ENCODE assay signal across 6 cellular contexts in the genomic region with DNA sequence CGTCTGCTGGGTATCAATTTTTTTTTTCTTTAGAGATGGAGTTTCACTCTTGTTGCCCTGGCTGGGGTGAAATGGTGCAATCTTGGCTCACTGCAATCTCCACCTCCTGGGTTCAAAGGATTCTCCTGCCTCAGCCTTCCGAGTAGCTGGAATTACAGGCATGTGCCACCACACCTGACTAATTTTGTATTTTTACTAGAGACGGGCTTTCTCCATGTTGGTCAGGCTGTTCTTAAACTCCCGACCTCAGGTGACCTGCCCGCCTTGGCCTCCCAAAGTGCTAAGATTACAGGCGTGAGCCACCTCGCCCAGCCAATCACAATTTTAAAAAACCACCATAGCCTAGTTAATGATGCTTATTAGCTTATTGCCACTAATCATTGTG. TPM values are rescaled to one million over a fixed set of nuclear protein-coding genes. Genes with fewer than 3 reads are reported as not detected.
A peak's percentile ranks its signal among the peaks of the same experiment; 100 is the strongest.
DNase-seq lines count a peak whose midpoint lies in the region; ATAC-seq and TF ChIP-seq lines count a peak whose summit lies in the region.
"Not testable (repeated sequence)": the region's sequence is repeated elsewhere in the genome, so short reads cannot be mapped to it uniquely, and the experiment has no call there.

No MANE protein-coding gene starts in this region.

- H3K27ac Mint-ChIP-seq in T-helper 2 cell treated with Interferon-gamma antibody and Interleukin-4, amounts not matched to agents 5 μg/mL and 100 μg/mL, for 36 hours = peak overlapping the region; percentile 13
- peak overlapping the region; percentile 31 for H3K27ac Mint-ChIP-seq in activated CD8-positive, alpha-beta T cell treated with anti-CD3 and anti-CD28 coated beads, Interleukin-2, amount 10 ng/mL, durations not matched to agents 7 days and 5 days
- peak overlapping the region; percentile 75 for H3K27ac Mint-ChIP-seq in activated T-helper 17 cell treated with anti-CD3 and anti-CD28 coated beads, Interleukin-2, amount 50 U/mL, for 72 hours
- H3K27ac Mint-ChIP-seq in dendritic cell treated with granulocyte-macrophage colony-stimulating factor and Interleukin-4, amounts not matched to agents 40 ng/mL and 50 ng/mL, for 4 days = peak overlapping the region; percentile 94
- H3K27ac Mint-ChIP-seq in progenitor cell of endocrine pancreas = peak overlapping the region; percentile 21
- H3K27ac Mint-ChIP-seq in stimulated activated naive B cell treated with anti-CD40 and anti-IgM and Interleukin-4, amounts not matched to agents 10 μg/mL and 1 μg/mL and 100 μg/mL, for 72 hours = peak overlapping the region; percentile 87

- POLR2A ChIA-PET in activated CD8-positive, alpha-beta T cell treated with anti-CD3 and anti-CD28 coated beads, Interleukin-2, amount 10 ng/mL, durations not matched to agents 7 days and 5 days (lab: Charles Lee) = interaction anchor here (0.6 kb wide), 1 partner anchor 17 kb away, joined by 3 read pairs; no protein-coding TSS in a partner anchor

- CTCF ChIA-PET in activated CD8-positive, alpha-beta T cell treated with anti-CD3 and anti-CD28 coated beads, Interleukin-2, amount 10 ng/mL, durations not matched to agents 7 days and 5 days (lab: Charles Lee) = not testable (repeated sequence)

- H3K4me3 Mint-ChIP-seq in T-helper 2 cell treated with Interferon-gamma antibody and Interleukin-4, amounts not matched to agents 5 μg/mL and 100 μg/mL, for 36 hours; activated CD8-positive, alpha-beta T cell treated with anti-CD3 and anti-CD28 coated beads, Interleukin-2, amount 10 ng/mL, durations not matched to agents 7 days and 5 days; dendritic cell treated with granulocyte-macrophage colony-stimulating factor and Interleukin-4, amounts not matched to agents 40 ng/mL and 50 ng/mL, for 4 days; progenitor cell of endocrine pancreas (ENCODE audit: low read depth); stimulated activated naive B cell treated with anti-CD40 and anti-IgM and Interleukin-4, amounts not matched to agents 10 μg/mL and 1 μg/mL and 100 μg/mL, for 72 hours: not testable (repeated sequence)
- H3K4me3 Mint-ChIP-seq in activated T-helper 17 cell treated with anti-CD3 and anti-CD28 coated beads, Interleukin-2, amount 50 U/mL, for 72 hours = peak overlapping the region; percentile 18

- not testable (repeated sequence) for H3K27me3 Mint-ChIP-seq in T-helper 2 cell treated with Interferon-gamma antibody and Interleukin-4, amounts not matched to agents 5 μg/mL and 100 μg/mL, for 36 hours (ENCODE audit: low read depth); activated CD8-positive, alpha-beta T cell treated with anti-CD3 and anti-CD28 coated beads, Interleukin-2, amount 10 ng/mL, durations not matched to agents 7 days and 5 days (ENCODE audit: low read depth); activated T-helper 17 cell treated with anti-CD3 and anti-CD28 coated beads, Interleukin-2, amount 50 U/mL, for 72 hours; dendritic cell treated with granulocyte-macrophage colony-stimulating factor and Interleukin-4, amounts not matched to agents 40 ng/mL and 50 ng/mL, for 4 days; progenitor cell of endocrine pancreas; stimulated activated naive B cell treated with anti-CD40 and anti-IgM and Interleukin-4, amounts not matched to agents 10 μg/mL and 1 μg/mL and 100 μg/mL, for 72 hours

- not testable (repeated sequence) for ATAC-seq in activated CD8-positive, alpha-beta T cell treated with anti-CD3 and anti-CD28 coated beads, Interleukin-2, amount 10 ng/mL, durations not matched to agents 7 days and 5 days; activated T-helper 17 cell treated with anti-CD3 and anti-CD28 coated beads, Interleukin-2, amount 50 U/mL, for 72 hours (replicated peaks); stimulated activated naive B cell treated with anti-CD40 and anti-IgM and Interleukin-4, amounts not matched to agents 10 μg/mL and 1 μg/mL and 100 μg/mL, for 72 hours (replicated peaks)

- intact Hi-C loops in dendritic cell treated with granulocyte-macrophage colony-stimulating factor and Interleukin-4, amounts not matched to agents 40 ng/mL and 50 ng/mL, for 4 days (cut with micrococcal nuclease) = loop anchor here (5.0 kb wide), 1 partner anchor 36 kb away; no protein-coding TSS in a partner anchor

- not testable (repeated sequence) for DNase-seq in T-helper 2 cell treated with Interferon-gamma antibody and Interleukin-4, amounts not matched to agents 5 μg/mL and 100 μg/mL, for 36 hours (ENCODE audit: low spot score); activated CD8-positive, alpha-beta T cell treated with anti-CD3 and anti-CD28 coated beads, Interleukin-2, amount 10 ng/mL, durations not matched to agents 7 days and 5 days; progenitor cell of endocrine pancreas (ENCODE audit: low spot score, unreplicated experiment); stimulated activated naive B cell treated with anti-CD40 and anti-IgM and Interleukin-4, amounts not matched to agents 10 μg/mL and 1 μg/mL and 100 μg/mL, for 72 hours

- H3K36me3 Mint-ChIP-seq in T-helper 2 cell treated with Interferon-gamma antibody and Interleukin-4, amounts not matched to agents 5 μg/mL and 100 μg/mL, for 36 hours (ENCODE audit: low read depth); activated CD8-positive, alpha-beta T cell treated with anti-CD3 and anti-CD28 coated beads, Interleukin-2, amount 10 ng/mL, durations not matched to agents 7 days and 5 days (ENCODE audit: low read depth); activated T-helper 17 cell treated with anti-CD3 and anti-CD28 coated beads, Interleukin-2, amount 50 U/mL, for 72 hours (ENCODE audit: low read depth); progenitor cell of endocrine pancreas (ENCODE audit: insufficient read depth): not testable (repeated sequence)
- peaks cover 33% of the 10 kb centered on the region for H3K36me3 Mint-ChIP-seq in dendritic cell treated with granulocyte-macrophage colony-stimulating factor and Interleukin-4, amounts not matched to agents 40 ng/mL and 50 ng/mL, for 4 days (ENCODE audit: low read depth)
- peaks cover 10 to 17% of the 10 kb centered on the region in 2 donors for H3K36me3 Mint-ChIP-seq in stimulated activated naive B cell treated with anti-CD40 and anti-IgM and Interleukin-4, amounts not matched to agents 10 μg/mL and 1 μg/mL and 100 μg/mL, for 72 hours

- H3K4me1 Mint-ChIP-seq in T-helper 2 cell treated with Interferon-gamma antibody and Interleukin-4, amounts not matched to agents 5 μg/mL and 100 μg/mL, for 36 hours (ENCODE audit: low read depth) = peaks cover 10% of the 10 kb centered on the region
- H3K4me1 Mint-ChIP-seq in activated CD8-positive, alpha-beta T cell treated with anti-CD3 and anti-CD28 coated beads, Interleukin-2, amount 10 ng/mL, durations not matched to agents 7 days and 5 days (ENCODE audit: low read depth); progenitor cell of endocrine pancreas (ENCODE audit: low read depth): not testable (repeated sequence)
- H3K4me1 Mint-ChIP-seq in activated T-helper 17 cell treated with anti-CD3 and anti-CD28 coated beads, Interleukin-2, amount 50 U/mL, for 72 hours = peaks cover 13% of the 10 kb centered on the region
- H3K4me1 Mint-ChIP-seq in dendritic cell treated with granulocyte-macrophage colony-stimulating factor and Interleukin-4, amounts not matched to agents 40 ng/mL and 50 ng/mL, for 4 days (ENCODE audit: low read depth) = peaks cover 29% of the 10 kb centered on the region
- H3K4me1 Mint-ChIP-seq in stimulated activated naive B cell treated with anti-CD40 and anti-IgM and Interleukin-4, amounts not matched to agents 10 μg/mL and 1 μg/mL and 100 μg/mL, for 72 hours = peaks cover 8 to 16% of the 10 kb centered on the region in 2 donors

- not testable (repeated sequence) for TF ChIP-seq CTCF in progenitor cell of endocrine pancreas (IDR thresholded peaks at IDR 0.05; ENCODE audit: unreplicated experiment)

- H3K9me3 Mint-ChIP-seq in T-helper 2 cell treated with Interferon-gamma antibody and Interleukin-4, amounts not matched to agents 5 μg/mL and 100 μg/mL, for 36 hours; activated CD8-positive, alpha-beta T cell treated with anti-CD3 and anti-CD28 coated beads, Interleukin-2, amount 10 ng/mL, durations not matched to agents 7 days and 5 days (ENCODE audit: insufficient read depth); activated T-helper 17 cell treated with anti-CD3 and anti-CD28 coated beads, Interleukin-2, amount 50 U/mL, for 72 hours; dendritic cell treated with granulocyte-macrophage colony-stimulating factor and Interleukin-4, amounts not matched to agents 40 ng/mL and 50 ng/mL, for 4 days; progenitor cell of endocrine pancreas (ENCODE audit: low read depth); stimulated activated naive B cell treated with anti-CD40 and anti-IgM and Interleukin-4, amounts not matched to agents 10 μg/mL and 1 μg/mL and 100 μg/mL, for 72 hours: not testable (repeated sequence)

RNA-seq across cellular contexts. Expression of gene TMEM248, which starts 42.7 kb away (rescaled TPM):
- 10 to 100 TPM; 80.0 to 91.4 TPM for total RNA-seq in activated CD8-positive, alpha-beta T cell treated with anti-CD3 and anti-CD28 coated beads, Interleukin-2, amount 10 ng/mL, durations not matched to agents 7 days and 5 days
- total RNA-seq in activated T-helper 17 cell treated with anti-CD3 and anti-CD28 coated beads, Interleukin-2, amount 50 U/mL, for 72 hours = 10 to 100 TPM; 67.4 to 85.7 TPM
- total RNA-seq in progenitor cell of endocrine pancreas = 71.8 and 77.2 TPM in 2 replicates

Comparison
In these comparisons a context has a peak if more than half of its experiments do, and no peak if none do; other contexts are left out.
1. H3K27ac Mint-ChIP-seq: peak in every context shown above with its lines; median percentile 94 in dendritic cell treated with granulocyte-macrophage colony-stimulating factor and Interleukin-4, amounts not matched to agents 40 ng/mL and 50 ng/mL, for 4 days; 87 in stimulated activated naive B cell treated with anti-CD40 and anti-IgM and Interleukin-4, amounts not matched to agents 10 μg/mL and 1 μg/mL and 100 μg/mL, for 72 hours; 75 in activated T-helper 17 cell treated with anti-CD3 and anti-CD28 coated beads, Interleukin-2, amount 50 U/mL, for 72 hours; 31 in activated CD8-positive, alpha-beta T cell treated with anti-CD3 and anti-CD28 coated beads, Interleukin-2, amount 10 ng/mL, durations not matched to agents 7 days and 5 days; 21 in progenitor cell of endocrine pancreas; 13 in T-helper 2 cell treated with Interferon-gamma antibody and Interleukin-4, amounts not matched to agents 5 μg/mL and 100 μg/mL, for 36 hours.